In genomic region chr12:62438098-62438692, GRCh38 we compare ENCODE assay signal across 8 cellular contexts. TPM values are rescaled to one million over a fixed set of nuclear protein-coding genes. Genes with fewer than 3 reads are reported as not detected.
DNase-seq lines count a peak whose midpoint lies in the region; ATAC-seq and TF ChIP-seq lines count a peak whose summit lies in the region.

No MANE protein-coding gene starts in this region.

- H3K27ac Mint-ChIP-seq in immature natural killer cell, result no peak overlapping the region

- no peaks in the 10 kb centered on the region for H3K4me1 ChIP-seq in RWPE2 (ENCODE audit: insufficient read depth, poor library complexity, severe bottlenecking)

- DNase-seq in NCI-H1092 treated with DMSO at 0.1 percent for 48 hours (lab: John Stamatoyannopoulos, UW) (peak; percentile 5), NCI-H1092 (lab: John Stamatoyannopoulos, UW) (no peak), HL-60 (ENCODE audit: low read depth in 1 of 2, low spot score in 1 of 2) (peak; percentile 35 to 60), RWPE2 (ENCODE audit: low spot score) (no peak), astrocyte of the spinal cord (ENCODE audit: low read depth, low spot score) (peak; percentile 66), immature natural killer cell (peak; percentile 30 to 40 (median 38))
- peak; percentile 58 for DNase-seq in stimulated activated CD4-positive, alpha-beta T cell treated with anti-CD3 and anti-CD28 coated beads, Interleukin-15, amount 100 ng/mL, for 24 hours

- H3K27ac ChIP-seq in HL-60 (replicated peaks) (no peak overlapping the region), RWPE2 (ENCODE audit: poor library complexity, severe bottlenecking) (no peak overlapping the region)

- H3K27me3 Mint-ChIP-seq in immature natural killer cell (ENCODE audit: low read depth in 3 of 3), result peaks cover 6 to 18% (median 7%) of the 10 kb centered on the region in 3 donors

- H3K4me3 ChIP-seq in HL-60 (replicated peaks; ENCODE audit: insufficient read depth, low read length) (no peak overlapping the region), RWPE2 (ENCODE audit: severe bottlenecking) (no peak overlapping the region), astrocyte of the spinal cord (ENCODE audit: low read depth, low read length) (no peak overlapping the region)

- peaks cover 0 to 7% (median 3%) of the 10 kb centered on the region in 6 donors for H3K9me3 Mint-ChIP-seq in immature natural killer cell

- ATAC-seq in RWPE2 (ENCODE audit: low read depth) (no peak), GM19463 (IDR thresholded peaks at IDR 0.05; ENCODE audit: unreplicated experiment) (no peak)

- TF ChIP-seq CTCF in HL-60 (IDR thresholded peaks at IDR 0.05; ENCODE audit: insufficient read depth, low read length), result no peak
- TF ChIP-seq CTCF in RWPE2 (IDR thresholded peaks at IDR 0.05; ENCODE audit: poor library complexity, severe bottlenecking), result peak; percentile 85
- TF ChIP-seq CTCF in astrocyte of the spinal cord (IDR thresholded peaks at IDR 0.05; ENCODE audit: low read depth, low read length), result peak; percentile 58

- peaks cover 15% of the 10 kb centered on the region in 2 donors for H3K4me1 Mint-ChIP-seq in immature natural killer cell

- no peak overlapping the region for H3K4me3 Mint-ChIP-seq in immature natural killer cell

- H3K9me3 ChIP-seq in RWPE2 (ENCODE audit: severe bottlenecking), result no peaks in the 10 kb centered on the region

- in situ Hi-C loops in astrocyte of the spinal cord (cut with HindIII; ENCODE audit: low sequenced_read_pairs), result no loop called here

- H3K36me3 ChIP-seq in RWPE2 (ENCODE audit: low read depth), result no peaks in the 10 kb centered on the region

- peaks cover 0 to 4% (median 0%) of the 10 kb centered on the region in 3 donors for H3K36me3 Mint-ChIP-seq in immature natural killer cell

- H3K27me3 ChIP-seq in HL-60 (ENCODE audit: insufficient read depth, poor library complexity, severe bottlenecking) (no peaks in the 10 kb centered on the region), RWPE2 (ENCODE audit: insufficient read depth, poor library complexity, severe bottlenecking) (peaks cover 2% of the 10 kb centered on the region)

RNA-seq across cellular contexts. Expression of gene MON2, which starts 28.4 kb away (rescaled TPM):
- 10 to 100 TPM in 2 of 3 donors, 1 to 10 TPM in 1; 7.0 to 22.8 (median 13.8) TPM for polyA plus RNA-seq in immature natural killer cell

Comparison
In these comparisons a context has a peak if more than half of its experiments do, and no peak if none do; other contexts are left out.
1. DNase-seq: peak in NCI-H1092 treated with DMSO at 0.1 percent for 48 hours (single experiment), HL-60 (2 of 2), astrocyte of the spinal cord (single experiment), immature natural killer cell (3 of 3) and stimulated activated CD4-positive, alpha-beta T cell treated with anti-CD3 and anti-CD28 coated beads, Interleukin-15, amount 100 ng/mL, for 24 hours (single experiment); none in NCI-H1092 (single experiment) and RWPE2 (single experiment).